Comparison of ENCODE assay signal across 10 cellular contexts in the genomic region with DNA sequence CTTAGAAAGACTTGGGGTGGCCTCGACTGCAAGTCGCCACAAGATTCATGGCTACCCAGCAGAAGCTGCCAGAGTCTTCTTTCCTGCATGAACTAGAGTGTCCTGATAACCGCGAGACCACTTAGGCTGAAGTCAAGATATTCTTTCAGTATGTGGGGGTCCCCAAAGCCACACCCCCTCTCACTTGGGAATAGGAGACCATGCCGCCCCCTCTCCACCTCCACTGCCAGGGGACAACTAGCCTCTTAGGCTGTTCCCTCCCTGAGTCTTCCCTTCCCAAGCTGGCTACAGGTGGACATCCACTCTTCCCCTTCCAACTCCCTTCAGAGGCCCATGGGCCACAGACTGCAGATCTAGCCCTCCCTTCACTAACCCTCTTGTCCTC. TPM values are rescaled to one million over a fixed set of nuclear protein-coding genes. Genes with fewer than 3 reads are reported as not detected.
DNase-seq lines count a peak whose midpoint lies in the region; ATAC-seq and TF ChIP-seq lines count a peak whose summit lies in the region.
"Had no signal": no experiment of that assay in that cellular context is flagged by ENCODE, and none has a peak within 500 bp of the region (broad histone marks: within the 10 kb centered on the region; RNA-seq: fewer than 3 reads in every experiment).

No MANE protein-coding gene starts in this region.

- H3K4me2 ChIP-seq in BLaER1 = peak overlapping the region; percentile 99
- H3K4me2 ChIP-seq in Loucy (ENCODE audit: low read depth, low read length, poor library complexity, severe bottlenecking) = peak overlapping the region; percentile 93

- H2AFZ ChIP-seq in Loucy (ENCODE audit: low read length) = no peak overlapping the region

- no peaks in the 10 kb centered on the region for H3F3A ChIP-seq in Loucy (ENCODE audit: low read depth)

- H3K4me3 ChIP-seq in BLaER1 (no peak overlapping the region), Loucy (ENCODE audit: low read length, poor library complexity, severe bottlenecking) (peak overlapping the region; percentile 87), ovary (no peak overlapping the region)

- DNase-seq in chondrocyte (ENCODE audit: low spot score) = peak; percentile 44
- no peak for DNase-seq in nephron progenitor cell
- no peak for DNase-seq in ovary
- DNase-seq in stimulated activated CD4-positive, alpha-beta T cell treated with anti-CD3 and anti-CD28 coated beads, Interleukin-1b, Interleukin-23, amount 100 ng/mL, for 48 hours = no peak
- DNase-seq: HCEC 1CT, NCI-H226 had no signal

- H3K36me3 Mint-ChIP-seq in chondrocyte (ENCODE audit: low read depth) (no peaks in the 10 kb centered on the region), nephron progenitor cell (ENCODE audit: low read depth) (peaks cover 16% of the 10 kb centered on the region)

- no peaks in the 10 kb centered on the region for H3K27me3 ChIP-seq in BLaER1
- no peaks in the 10 kb centered on the region for H3K27me3 ChIP-seq in Loucy (ENCODE audit: insufficient read depth, low read length, poor library complexity, severe bottlenecking)
- H3K27me3 ChIP-seq in ovary = no peaks in the 10 kb centered on the region

- WGBS in ovary, 3 donors = 87 to 93% (median 90%) methylated on average over 5 of the region's 5 CpGs

- H3K27ac Mint-ChIP-seq in chondrocyte (ENCODE audit: unreplicated experiment) = peak overlapping the region; percentile 86
- peak overlapping the region; percentile 88 for H3K27ac Mint-ChIP-seq in nephron progenitor cell

- H3K27ac ChIP-seq in BLaER1 (peak overlapping the region; percentile 45; the same call in 1 of the 2 replicates), ovary (no peak overlapping the region)

- H3K4me3 Mint-ChIP-seq in chondrocyte (ENCODE audit: unreplicated experiment) (peak overlapping the region; percentile 40), nephron progenitor cell (peak overlapping the region; percentile 99)

- H4K20me1 ChIP-seq in BLaER1 = peaks cover 35% of the 10 kb centered on the region
- peaks cover 29% of the 10 kb centered on the region for H4K20me1 ChIP-seq in Loucy (ENCODE audit: insufficient read depth, low read length, poor library complexity, severe bottlenecking)

- H3K9ac ChIP-seq in BLaER1 (no peak overlapping the region), Loucy (ENCODE audit: low read depth, low read length, poor library complexity, severe bottlenecking) (no peak overlapping the region)

- no peak for ATAC-seq in HG03108 (IDR thresholded peaks at IDR 0.05; ENCODE audit: unreplicated experiment)
- ATAC-seq in GM19397 (IDR thresholded peaks at IDR 0.05; ENCODE audit: unreplicated experiment) = no peak

- H3K36me3 ChIP-seq in BLaER1 (0 out of 2 replicates have a peak, but pooled peaks cover 6% of the 10 kb centered on the region), Loucy (ENCODE audit: insufficient read depth, low read length) (no peaks in the 10 kb centered on the region), ovary (no peaks in the 10 kb centered on the region)

- peaks cover 48% of the 10 kb centered on the region for H3K4me1 Mint-ChIP-seq in chondrocyte (ENCODE audit: low read depth)
- H3K4me1 Mint-ChIP-seq in nephron progenitor cell = peaks cover 56% of the 10 kb centered on the region

- no peak for TF ChIP-seq CTCF in Loucy (conservative IDR thresholded peaks at IDR 0.05; ENCODE audit: low read length)
- TF ChIP-seq CTCF in chondrocyte (IDR thresholded peaks at IDR 0.05) = no peak
- no peak for TF ChIP-seq CTCF in nephron progenitor cell (IDR thresholded peaks at IDR 0.05)
- TF ChIP-seq CTCF in ovary (IDR thresholded peaks at IDR 0.05) = no peak

- no peaks in the 10 kb centered on the region for H3K9me3 ChIP-seq in BLaER1
- H3K9me3 ChIP-seq in Loucy (ENCODE audit: insufficient read depth, low read depth, low read length) = no peaks in the 10 kb centered on the region
- H3K9me3 ChIP-seq in ovary = no peaks in the 10 kb centered on the region

- H3K9me3 Mint-ChIP-seq in chondrocyte (ENCODE audit: low read depth) = no peaks in the 10 kb centered on the region
- H3K9me3 Mint-ChIP-seq in nephron progenitor cell = no peaks in the 10 kb centered on the region

- intact Hi-C loops in ovary (cut with DNase I) = loop anchor here in 1 of 4 donors (5.0 kb wide), 1 partner anchor 41 kb away; no protein-coding TSS in a partner anchor

- peaks cover 84% of the 10 kb centered on the region for H3K79me2 ChIP-seq in Loucy (ENCODE audit: insufficient read depth, low read length)

- H3K9me2 ChIP-seq in Loucy (replicated peaks; ENCODE audit: low read depth, low read length) = no peaks in the 10 kb centered on the region

- H3K27me3 Mint-ChIP-seq in chondrocyte (ENCODE audit: low read depth) (no peaks in the 10 kb centered on the region), nephron progenitor cell (ENCODE audit: low read depth, poor library complexity) (peaks cover 31% of the 10 kb centered on the region)

- TF ChIP-seq EP300 in ovary (IDR thresholded peaks at IDR 0.05) = no peak

- TF ChIP-seq POLR2A in ovary (IDR thresholded peaks at IDR 0.05) = no peak

- peaks cover 83% of the 10 kb centered on the region for H3K4me1 ChIP-seq in BLaER1
- H3K4me1 ChIP-seq in Loucy (ENCODE audit: insufficient read depth, low read length, poor library complexity, severe bottlenecking) = peaks cover 58% of the 10 kb centered on the region
- peaks cover 5% of the 10 kb centered on the region for H3K4me1 ChIP-seq in ovary (ENCODE audit: insufficient read depth)

RNA-seq across cellular contexts. Expression of gene CCDC12, which starts 1.3 kb away (rescaled TPM):
- total RNA-seq in chondrocyte (21.8 to 23.3 TPM (median 22.3 TPM) in 3 replicates), ovary (10 to 100 TPM; 32.2 to 50.1 (median 42.3) TPM)
- polyA plus RNA-seq in ovary = 10 to 100 TPM; 34.7 to 66.7 TPM

RNA-seq across cellular contexts. Expression of gene NBEAL2, which starts 1.7 kb away (rescaled TPM):
- total RNA-seq in chondrocyte (15.9 to 18.1 TPM (median 16.5 TPM) in 3 replicates), ovary (10 to 100 TPM in 6 of 7 donors, 1 to 10 TPM in 1; 9.4 to 19.1 (median 14.0) TPM)
- 10 to 100 TPM in 1 of 2 donors, 1 to 10 TPM in 1; 3.4 to 13.7 TPM for polyA plus RNA-seq in ovary
